ENCODE assay signal across 1 cellular context in the genomic region with DNA sequence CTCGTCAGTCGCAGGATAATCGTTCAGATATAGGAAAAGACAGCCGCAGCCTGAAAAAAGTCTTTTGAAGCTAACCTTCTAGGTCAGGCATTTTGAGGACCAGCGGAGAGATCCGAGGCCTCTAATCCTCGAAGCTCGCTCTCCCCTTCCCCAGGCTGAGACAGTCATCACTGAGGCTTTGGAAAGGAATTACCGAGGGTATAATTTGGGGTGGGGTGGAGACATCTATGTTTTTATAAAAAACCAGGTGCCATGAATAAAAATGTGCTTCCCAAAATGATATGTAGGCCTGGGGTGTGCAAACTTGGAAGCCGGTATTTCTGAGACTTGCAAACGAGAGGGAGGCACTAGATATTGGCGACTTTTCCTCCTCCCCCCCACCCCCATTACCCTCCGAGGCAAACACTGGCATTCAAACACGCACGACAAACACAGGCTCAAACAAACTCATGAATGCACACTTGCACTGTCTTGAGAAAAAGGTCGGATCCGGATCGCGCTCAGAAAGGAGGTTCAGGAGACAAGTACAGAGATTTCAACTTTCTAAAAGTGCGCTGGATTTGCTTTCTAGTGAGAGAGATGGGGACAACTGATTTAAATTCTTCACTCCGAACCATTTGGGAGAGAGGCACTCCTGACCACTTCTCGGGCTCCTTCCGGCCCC.
TF ChIP-seq lines count a peak whose summit lies in the region.

No MANE protein-coding gene starts in this region.

TF ChIP-seq in SK-N-SH treated with all-trans-retinoic acid at 6 μM for 48 hours, 23 proteins besides CTCF, POLR2A, EP300 and RAD21 (continued from another document):
- TF ChIP-seq CSRNP3 (CRISPR knock-in tag; IDR thresholded peaks at IDR 0.05) (no peak), ZC3H10 (CRISPR knock-in tag; IDR thresholded peaks at IDR 0.05) (no peak), PATZ1 (CRISPR knock-in tag; IDR thresholded peaks at IDR 0.05; ENCODE audit: borderline replicate concordance) (no peak), BACH2 (CRISPR knock-in tag; IDR thresholded peaks at IDR 0.05; ENCODE audit: borderline replicate concordance) (no peak), ZFP3 (CRISPR knock-in tag; IDR thresholded peaks at IDR 0.05) (no peak)
